1 cellular context compared by ENCODE assay signal in genomic region chr10:21626457-21627161, GRCh38.
TF ChIP-seq lines count a peak whose summit lies in the region.

No MANE protein-coding gene starts in this region.

TF ChIP-seq in GM23338, 12 proteins besides CTCF, POLR2A, EP300 and RAD21 (continued from another document):
- TF ChIP-seq ETS1 (IDR thresholded peaks at IDR 0.05), result no peak
- TF ChIP-seq ZNF114 (CRISPR knock-in tag; IDR thresholded peaks at IDR 0.05), result no peak
